19 cellular contexts compared by ENCODE assay signal in the genomic region with DNA sequence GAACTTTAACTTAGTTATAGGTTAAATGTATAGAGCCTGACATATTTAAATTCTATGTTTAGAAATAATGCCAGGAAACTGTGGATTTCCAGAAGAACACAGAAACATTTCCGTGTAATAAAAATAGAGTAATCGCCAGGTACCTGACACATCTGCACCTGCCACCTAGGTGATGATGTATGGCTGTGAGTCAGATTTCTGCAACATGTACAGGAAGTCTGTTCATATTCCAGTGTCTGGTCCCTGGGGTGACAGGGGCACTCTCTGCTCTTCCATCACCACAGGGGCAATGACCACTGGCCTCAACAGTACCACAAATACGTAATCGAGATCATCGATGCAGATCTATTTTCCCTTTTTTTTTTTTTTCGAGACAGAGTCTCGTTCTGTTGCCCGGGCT.
A peak's percentile ranks its signal among the peaks of the same experiment; 100 is the strongest.
DNase-seq lines count a peak whose midpoint lies in the region; ATAC-seq and FAIRE-seq lines count a peak whose summit lies in the region.
"Had no signal": no experiment of that assay in that cellular context is flagged by ENCODE, and none has a peak within 500 bp of the region (broad histone marks: within the 10 kb centered on the region; RNA-seq: fewer than 3 reads in every experiment).

No MANE protein-coding gene starts in this region.

- no peaks in the 10 kb centered on the region for H3K36me3 ChIP-seq in small intestine (ENCODE audit: control insufficient read depth in 2 of 2, insufficient read depth in 2 of 2, low read length in 2 of 2)
- H3K36me3 ChIP-seq: BE2C, Peyer's patch had no signal

- no peaks in the 10 kb centered on the region for H3K9me3 ChIP-seq in small intestine (ENCODE audit: control insufficient read depth, low read depth)
- H3K9me3 ChIP-seq: BE2C, Peyer's patch had no signal

- H3K4me3 ChIP-seq in small intestine (ENCODE audit: low read depth in 1 of 2, low read length in 2 of 2): no peak overlapping the region
- H3K4me3 ChIP-seq: GM23248, Peyer's patch had no signal

- H3K4me3 Mint-ChIP-seq in stimulated activated memory B cell treated with anti-CD40 and anti-IgM and Interleukin-4, amounts not matched to agents 10 μg/mL and 1 μg/mL and 100 μg/mL, for 72 hours: no peak overlapping the region
- H3K4me3 Mint-ChIP-seq: CD4-positive, alpha-beta memory T cell had no signal

- no peaks in the 10 kb centered on the region for H3K27me3 ChIP-seq in small intestine (ENCODE audit: control insufficient read depth in 2 of 2, insufficient read depth in 2 of 2, low read length in 2 of 2)
- H3K27me3 ChIP-seq: BE2C, Peyer's patch had no signal

- H3K27ac ChIP-seq in small intestine (ENCODE audit: low read depth in 1 of 2, low read length in 1 of 2): no peak overlapping the region
- H3K27ac ChIP-seq: 22Rv1, GM23248, Peyer's patch had no signal

- H3K27me3 Mint-ChIP-seq in stimulated activated memory B cell treated with anti-CD40 and anti-IgM and Interleukin-4, amounts not matched to agents 10 μg/mL and 1 μg/mL and 100 μg/mL, for 72 hours: peaks cover 9% of the 10 kb centered on the region
- H3K27me3 Mint-ChIP-seq: CD4-positive, alpha-beta memory T cell had no signal

- DNase-seq in NCI-H1417 (lab: John Stamatoyannopoulos, UW) (peak in 2 of 3 experiments; percentile 49 to 70), NCI-H1417 treated with DMSO at 0.1 percent for 48 hours (lab: John Stamatoyannopoulos, UW) (no peak), NCI-H774 (lab: John Stamatoyannopoulos, UW) (peak; percentile 25), small intestine (peak; percentile 45), H4 (ENCODE audit: low spot score) (no peak), retina (no peak)
- DNase-seq: BE2C; CD4-positive, alpha-beta memory T cell; KBM-7; NCI-H1694 treated with DMSO at 0.1 percent for 48 hours; NCI-H345; NCI-H748 treated with DMSO at 0.1 percent for 48 hours had no signal

- FAIRE-seq in small intestine (lab: Jason Lieb, UNC): no peak
- FAIRE-seq: GM12892 had no signal

- ATAC-seq in esophagus mucosa: peak; percentile 72
- no peak for ATAC-seq in stimulated activated memory B cell treated with anti-CD40 and anti-IgM and Interleukin-4, amounts not matched to agents 10 μg/mL and 1 μg/mL and 100 μg/mL, for 72 hours
- ATAC-seq: HCT116 had no signal

- WGBS in small intestine, 3 donors: 55 to 69% (median 56%) methylated on average over 6 to 8 of the region's 8 CpGs

- no peak overlapping the region for H3K27ac Mint-ChIP-seq in stimulated activated memory B cell treated with anti-CD40 and anti-IgM and Interleukin-4, amounts not matched to agents 10 μg/mL and 1 μg/mL and 100 μg/mL, for 72 hours

- no peaks in the 10 kb centered on the region for H3K4me1 ChIP-seq in small intestine (ENCODE audit: control insufficient read depth in 2 of 2, insufficient read depth in 1 of 2, low read depth in 1 of 2, low read length in 1 of 2)
- H3K4me1 ChIP-seq: BE2C, Peyer's patch had no signal

- H3K4me1 Mint-ChIP-seq in stimulated activated memory B cell treated with anti-CD40 and anti-IgM and Interleukin-4, amounts not matched to agents 10 μg/mL and 1 μg/mL and 100 μg/mL, for 72 hours: no peaks in the 10 kb centered on the region
- H3K4me1 Mint-ChIP-seq: CD4-positive, alpha-beta memory T cell had no signal

- peaks cover 7% of the 10 kb centered on the region for H3K36me3 Mint-ChIP-seq in stimulated activated memory B cell treated with anti-CD40 and anti-IgM and Interleukin-4, amounts not matched to agents 10 μg/mL and 1 μg/mL and 100 μg/mL, for 72 hours

- no peaks in the 10 kb centered on the region for H3K9me3 Mint-ChIP-seq in stimulated activated memory B cell treated with anti-CD40 and anti-IgM and Interleukin-4, amounts not matched to agents 10 μg/mL and 1 μg/mL and 100 μg/mL, for 72 hours
- H3K9me3 Mint-ChIP-seq: CD4-positive, alpha-beta memory T cell had no signal

Comparison
In these comparisons a context has a peak if more than half of its experiments do, and no peak if none do; other contexts are left out.
1. DNase-seq: peak in NCI-H1417 (2 of 3), NCI-H774 (single experiment) and small intestine (single experiment); none in NCI-H1417 treated with DMSO at 0.1 percent for 48 hours (single experiment), H4 (single experiment) and retina (single experiment).